ENCODE assay signal across 8 cellular contexts in genomic region chr7:76291346-76292205, GRCh38. TPM values are rescaled to one million over a fixed set of nuclear protein-coding genes. Genes with fewer than 3 reads are reported as not detected.
DNase-seq lines count a peak whose midpoint lies in the region; ATAC-seq and TF ChIP-seq lines count a peak whose summit lies in the region.

No MANE protein-coding gene starts in this region.

- H3K9me3 Mint-ChIP-seq in CD8-positive, alpha-beta memory T cell, result no peaks in the 10 kb centered on the region

- H3K4me1 ChIP-seq in CD8-positive, alpha-beta memory T cell (ENCODE audit: insufficient read depth, low read length), result peaks cover 10% of the 10 kb centered on the region
- peaks cover 14% of the 10 kb centered on the region for H3K4me1 ChIP-seq in OCI-LY3 (ENCODE audit: low read length)
- H3K4me1 ChIP-seq in mucosa of stomach (ENCODE audit: control insufficient read depth, insufficient read depth, low read length), result peaks cover 54% of the 10 kb centered on the region

- H3K9ac ChIP-seq in OCI-LY3 (ENCODE audit: low read length) (peak overlapping the region; percentile 29; the same call in 1 of the 2 replicates), mucosa of stomach (ENCODE audit: low read length) (peak overlapping the region; percentile 54)

- no peaks in the 10 kb centered on the region for H3K36me3 ChIP-seq in CD8-positive, alpha-beta memory T cell (ENCODE audit: insufficient read depth, low read length)
- no peaks in the 10 kb centered on the region for H3K36me3 ChIP-seq in OCI-LY3 (replicated peaks; ENCODE audit: low read depth, low read length)
- H3K36me3 ChIP-seq in mucosa of stomach (ENCODE audit: control insufficient read depth, insufficient read depth, low read length), result no peaks in the 10 kb centered on the region

- H3K4me2 ChIP-seq in OCI-LY3 (ENCODE audit: low read length), result peak overlapping the region; percentile 65

- H3K27ac ChIP-seq in CD8-positive, alpha-beta memory T cell (ENCODE audit: low read depth, low read length), result peak overlapping the region; percentile 38
- no peak overlapping the region for H3K27ac ChIP-seq in OCI-LY3 (ENCODE audit: low read length)

- peak; percentile 68 to 87 (median 75) for DNase-seq in CD8-positive, alpha-beta memory T cell
- DNase-seq in activated T-cell treated with anti-CD3 and anti-CD28 coated beads for 1 hour (ENCODE audit: low read depth), result peak; percentile 79
- peak; percentile 79 for DNase-seq in epithelial cell of proximal tubule (ENCODE audit: low read depth)
- DNase-seq in stimulated activated CD8-positive, alpha-beta memory T cell treated with anti-CD3 and anti-CD28 coated beads, Interleukin-4, amount 100 ng/mL, for 24 hours (ENCODE audit: low read depth), result peak; percentile 77

- H4K20me1 ChIP-seq in OCI-LY3 (ENCODE audit: insufficient read depth, low read length), result no peaks in the 10 kb centered on the region

- peaks cover 4 to 9% of the 10 kb centered on the region in 2 donors for H3K27me3 Mint-ChIP-seq in CD8-positive, alpha-beta memory T cell

- no peaks in the 10 kb centered on the region for H3K36me3 Mint-ChIP-seq in CD8-positive, alpha-beta memory T cell

- no peaks in the 10 kb centered on the region for H3K9me3 ChIP-seq in CD8-positive, alpha-beta memory T cell (ENCODE audit: low read length)
- H3K9me3 ChIP-seq in OCI-LY3 (ENCODE audit: insufficient read depth, low read length) (no peaks in the 10 kb centered on the region), mucosa of stomach (ENCODE audit: control insufficient read depth, low read length) (no peaks in the 10 kb centered on the region)

- CTCF ChIA-PET in CD8-positive, alpha-beta memory T cell (lab: Charles Lee), result interaction anchor here (0.7 to 2.9 kb wide), 23 partner anchors 8 to 115 kb away, joined by 3 to 70 read pairs (median 3); partner anchors contain the start of genes HSPB1 and YWHAG

- H3K4me1 Mint-ChIP-seq in CD8-positive, alpha-beta memory T cell, result peaks cover 4 to 8% (median 6%) of the 10 kb centered on the region in 3 donors

- POLR2A ChIA-PET in CD8-positive, alpha-beta memory T cell (lab: Charles Lee), result no interaction called here

- H2AFZ ChIP-seq in OCI-LY3 (ENCODE audit: low read depth, low read length), result peak overlapping the region; percentile 87

- peak; percentile 90 for TF ChIP-seq CTCF in OCI-LY3 (IDR thresholded peaks at IDR 0.05; ENCODE audit: low read depth, low read length)
- TF ChIP-seq CTCF in epithelial cell of proximal tubule (conservative IDR thresholded peaks at IDR 0.05; ENCODE audit: low read depth, low read length), result peak; percentile 96

- no peak overlapping the region for H3K4me3 Mint-ChIP-seq in CD8-positive, alpha-beta memory T cell

- H3K27me3 ChIP-seq in CD8-positive, alpha-beta memory T cell (ENCODE audit: insufficient read depth, low read length, poor library complexity, severe bottlenecking), result no peaks in the 10 kb centered on the region
- no peaks in the 10 kb centered on the region for H3K27me3 ChIP-seq in OCI-LY3 (ENCODE audit: low read depth, low read length)
- no peaks in the 10 kb centered on the region for H3K27me3 ChIP-seq in mucosa of stomach (ENCODE audit: control insufficient read depth, insufficient read depth, low read length)

- H3K79me2 ChIP-seq in OCI-LY3 (ENCODE audit: low read length), result no peaks in the 10 kb centered on the region

- ATAC-seq in GM19395 (IDR thresholded peaks at IDR 0.05; ENCODE audit: unreplicated experiment), result peak; percentile 78
- peak; percentile 43 for ATAC-seq in HG03575 (IDR thresholded peaks at IDR 0.05; ENCODE audit: extremely low read depth, insufficient number of reproducible peaks, low FRiP score, unreplicated experiment)

- no peak overlapping the region for H3K4me3 ChIP-seq in CD8-positive, alpha-beta memory T cell (ENCODE audit: low read length)
- H3K4me3 ChIP-seq in OCI-LY3 (ENCODE audit: low read length) (peak overlapping the region; percentile 60), epithelial cell of proximal tubule (ENCODE audit: low read depth, low read length) (peak overlapping the region; percentile 32), mucosa of stomach (ENCODE audit: low read length) (no peak overlapping the region)

- peak overlapping the region in 2 of 8 donors; percentile 3 to 66 for H3K27ac Mint-ChIP-seq in CD8-positive, alpha-beta memory T cell

RNA-seq across cellular contexts. Expression of gene HSPB1, which starts 10.9 kb away (rescaled TPM):
- total RNA-seq in CD8-positive, alpha-beta memory T cell, result 10 to 100 TPM; 80.7 to 84.1 TPM
- 74.7 TPM for polyA plus RNA-seq in CD8-positive, alpha-beta memory T cell
- total RNA-seq in epithelial cell of proximal tubule, result 199 and 435 TPM in 2 replicates

Comparison
In these comparisons a context has a peak if more than half of its experiments do, and no peak if none do; other contexts are left out.
1. H3K4me3 ChIP-seq: peak in OCI-LY3 (single experiment) and epithelial cell of proximal tubule (single experiment); none in CD8-positive, alpha-beta memory T cell (single experiment) and mucosa of stomach (single experiment).
2. Peak in every context shown above with its lines, with median percentiles within 50 percentile points of each other: DNase-seq.